In the genomic region with DNA sequence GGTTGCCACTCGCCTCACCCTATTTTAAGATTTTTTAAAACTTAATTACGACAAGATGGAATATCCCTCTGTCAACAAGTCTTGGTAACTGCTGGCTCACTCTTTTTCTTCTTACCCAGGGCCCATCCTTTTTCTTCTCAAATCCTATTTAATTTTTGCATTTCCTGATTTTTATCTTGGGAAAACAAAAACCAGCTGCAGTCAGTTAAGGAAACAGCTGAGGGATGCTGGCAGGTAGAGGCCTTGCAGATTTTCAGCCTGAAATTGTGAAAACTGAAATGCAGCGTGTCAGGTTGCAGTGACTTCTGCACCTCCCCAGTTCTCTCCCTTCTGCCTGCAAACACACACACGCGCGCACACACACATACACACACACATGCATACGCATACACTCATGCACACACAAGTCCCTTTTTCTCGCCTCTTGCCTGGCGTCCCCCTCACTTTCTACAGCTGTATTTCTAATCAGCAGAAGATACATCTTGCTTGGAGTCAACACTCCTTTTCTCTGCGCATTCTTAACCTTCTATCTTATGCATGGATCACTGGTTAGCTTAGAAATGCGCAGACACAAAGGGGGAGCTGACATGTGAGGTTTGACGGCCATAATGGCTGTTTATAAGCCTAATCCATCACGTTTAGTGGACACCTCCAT, we compare ENCODE assay signal across 29 cellular contexts.
DNase-seq lines count a peak whose midpoint lies in the region; ATAC-seq and TF ChIP-seq lines count a peak whose summit lies in the region.
"Had no signal": no experiment of that assay in that cellular context is flagged by ENCODE, and none has a peak within 500 bp of the region (broad histone marks: within the 10 kb centered on the region; RNA-seq: fewer than 3 reads in every experiment).

No MANE protein-coding gene starts in this region.

- H3K4me3 ChIP-seq in esophagus muscularis mucosa, result no peak overlapping the region
- H3K4me3 ChIP-seq: Peyer's patch, psoas muscle, tibial nerve had no signal

- H3K36me3 Mint-ChIP-seq in neural crest cell (ENCODE audit: low read depth) (no peaks in the 10 kb centered on the region), Calu3 (ENCODE audit: insufficient read depth, unreplicated experiment) (no peaks in the 10 kb centered on the region)
- H3K36me3 Mint-ChIP-seq: activated naive CD8-positive, alpha-beta T cell; CD14-positive monocyte had no signal

- H3K27ac ChIP-seq in esophagus muscularis mucosa (replicated peaks in 1 of 4), result no peak overlapping the region
- H3K27ac ChIP-seq: Peyer's patch, psoas muscle, tibial nerve, WERI-Rb-1 had no signal

- no peaks in the 10 kb centered on the region for H3K36me3 ChIP-seq in esophagus muscularis mucosa
- H3K36me3 ChIP-seq: Peyer's patch, tibial nerve, WERI-Rb-1 had no signal

- no peaks in the 10 kb centered on the region for H3K4me1 ChIP-seq in esophagus muscularis mucosa
- H3K4me1 ChIP-seq: Peyer's patch, psoas muscle, tibial nerve had no signal

- ATAC-seq in GM19397 (IDR thresholded peaks at IDR 0.05; ENCODE audit: unreplicated experiment), result no peak
- ATAC-seq: left lobe of liver, psoas muscle had no signal

- H3K4me3 Mint-ChIP-seq in neural crest cell (peak overlapping the region; percentile 63), Calu3 (ENCODE audit: low read depth, unreplicated experiment) (no peak overlapping the region)
- H3K4me3 Mint-ChIP-seq: activated CD4-positive, alpha-beta T cell treated with anti-CD3 and anti-CD28 coated beads, Interleukin-2, amount 10 ng/mL, durations not matched to agents 24 days and 14 days; activated naive CD8-positive, alpha-beta T cell; CD14-positive monocyte had no signal

- peaks cover 0 to 12% (median 0%) of the 10 kb centered on the region in 4 donors for H3K27me3 ChIP-seq in esophagus muscularis mucosa
- H3K27me3 ChIP-seq: Peyer's patch, tibial nerve had no signal

- peak overlapping the region; percentile 45 for H3K27ac Mint-ChIP-seq in neural crest cell (ENCODE audit: unreplicated experiment)
- H3K27ac Mint-ChIP-seq in Calu3 (ENCODE audit: unreplicated experiment), result no peak overlapping the region
- H3K27ac Mint-ChIP-seq: activated CD4-positive, alpha-beta T cell treated with anti-CD3 and anti-CD28 coated beads, Interleukin-2, amount 10 ng/mL, durations not matched to agents 24 days and 14 days; activated naive CD8-positive, alpha-beta T cell; CD14-positive monocyte had no signal

- peak; percentile 8 for DNase-seq in NCI-H2227 (lab: John Stamatoyannopoulos, UW; ENCODE audit: unreplicated experiment)
- no peak for DNase-seq in NCI-H2227 treated with DMSO at 0.1 percent for 48 hours (lab: John Stamatoyannopoulos, UW)
- peak; percentile 70 for DNase-seq in esophagus muscularis mucosa (ENCODE audit: extremely low spot score)
- peak; percentile 40 for DNase-seq in neural crest cell (ENCODE audit: low read depth, low spot score)
- no peak for DNase-seq in SHP77 (lab: John Stamatoyannopoulos, UW)
- no peak for DNase-seq in Calu3
- DNase-seq in middle frontal gyrus (ENCODE audit: extremely low spot score, low spot score), result no peak
- DNase-seq: 8988T; activated CD4-positive, alpha-beta T cell treated with anti-CD3 and anti-CD28 coated beads, Interleukin-2, amount 10 ng/mL, durations not matched to agents 24 days and 14 days; activated effector memory CD4-positive, alpha-beta T cell treated with anti-CD3 and anti-CD28 coated beads, Interleukin-2, amount 50 U/mL, for 16 hours; anterior cingulate cortex; H7; hippocampal formation; NCI-H1417 treated with DMSO at 0.1 percent for 48 hours; NCI-H2081; NCI-H345; NCI-H748 treated with DMSO at 0.1 percent for 48 hours; Peyer's patch; psoas muscle; SIG-M5; stimulated activated CD4-positive, alpha-beta T cell treated with anti-CD3 and anti-CD28 coated beads, Interleukin-15, amount 100 ng/mL, for 24 hours; stimulated activated CD4-positive, alpha-beta T cell treated with anti-CD3 and anti-CD28 coated beads, Interleukin-4, amount 100 ng/mL, for 4 hours; T-helper 9 cell; WERI-Rb-1 had no signal

- peaks cover 87% of the 10 kb centered on the region for H3K4me1 Mint-ChIP-seq in neural crest cell
- H3K4me1 Mint-ChIP-seq in Calu3 (ENCODE audit: low read depth, unreplicated experiment), result peaks cover 9% of the 10 kb centered on the region
- H3K4me1 Mint-ChIP-seq: activated CD4-positive, alpha-beta T cell treated with anti-CD3 and anti-CD28 coated beads, Interleukin-2, amount 10 ng/mL, durations not matched to agents 24 days and 14 days; CD14-positive monocyte had no signal

- H3K9me3 ChIP-seq in esophagus muscularis mucosa, result peaks cover 0 to 3% (median 0%) of the 10 kb centered on the region in 4 donors
- H3K9me3 ChIP-seq: Peyer's patch, psoas muscle, tibial nerve had no signal

- CTCF ChIA-PET in Calu3 (lab: Charles Lee), result no interaction called here

- intact Hi-C loops in esophagus muscularis mucosa (cut with DNase I) (no loop called here), Calu3 (cut with micrococcal nuclease; ENCODE audit: unreplicated experiment) (no loop called here)

- no TSS peak for BruUV-seq in Calu3 (replicated peaks; lab: Mats Ljungman, UMichigan)

- H3K9me3 Mint-ChIP-seq in neural crest cell, result no peaks in the 10 kb centered on the region
- H3K9me3 Mint-ChIP-seq in Calu3 (ENCODE audit: low read depth, unreplicated experiment), result no peaks in the 10 kb centered on the region
- H3K9me3 Mint-ChIP-seq: activated CD4-positive, alpha-beta T cell treated with anti-CD3 and anti-CD28 coated beads, Interleukin-2, amount 10 ng/mL, durations not matched to agents 24 days and 14 days had no signal

- H3K27me3 Mint-ChIP-seq in neural crest cell (ENCODE audit: low read depth) (no peaks in the 10 kb centered on the region), Calu3 (ENCODE audit: unreplicated experiment) (no peaks in the 10 kb centered on the region)
- H3K27me3 Mint-ChIP-seq: activated CD4-positive, alpha-beta T cell treated with anti-CD3 and anti-CD28 coated beads, Interleukin-2, amount 10 ng/mL, durations not matched to agents 24 days and 14 days; activated naive CD8-positive, alpha-beta T cell had no signal

- TF ChIP-seq CTCF in esophagus muscularis mucosa (IDR thresholded peaks at IDR 0.05), result no peak
- TF ChIP-seq CTCF in neural crest cell (conservative IDR thresholded peaks at IDR 0.05), result no peak
- TF ChIP-seq CTCF in Calu3 (IDR thresholded peaks at IDR 0.05; ENCODE audit: unreplicated experiment), result no peak

- 73% methylated on average over 13 of the region's 13 CpGs for WGBS in esophagus muscularis mucosa

- TF ChIP-seq EP300 in esophagus muscularis mucosa (IDR thresholded peaks at IDR 0.05), result no peak

- TF ChIP-seq POLR2A in esophagus muscularis mucosa (IDR thresholded peaks at IDR 0.05; ENCODE audit: low read depth), result no peak

Comparison
In these comparisons a context has a peak if more than half of its experiments do, and no peak if none do; other contexts are left out.
1. DNase-seq: peak in NCI-H2227 (single experiment), esophagus muscularis mucosa (single experiment) and neural crest cell (single experiment); none in NCI-H2227 treated with DMSO at 0.1 percent for 48 hours (single experiment), SHP77 (0 of 2), Calu3 (single experiment) and middle frontal gyrus (single experiment).